In the genomic region with DNA sequence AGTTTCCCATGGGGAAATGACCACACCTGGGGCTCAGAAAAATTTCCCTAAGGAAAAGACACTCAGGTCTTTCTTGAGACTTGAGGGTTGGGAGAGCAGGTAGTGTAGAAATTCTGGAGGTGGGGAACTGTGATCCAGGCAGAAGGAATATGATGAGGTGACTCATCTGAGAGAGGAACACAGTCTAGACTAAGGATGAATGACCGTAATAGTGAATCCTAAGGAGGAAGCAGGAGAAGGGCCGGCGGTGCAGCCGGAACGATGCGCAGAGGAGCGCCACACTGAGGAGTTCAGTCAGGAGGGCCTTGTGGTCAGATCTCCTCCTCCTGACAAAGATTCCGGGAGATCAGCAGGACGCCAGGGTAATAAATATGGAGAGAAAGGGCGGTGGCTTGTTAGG, we compare ENCODE assay signal across 15 cellular contexts.
"Had no signal": no experiment of that assay in that cellular context is flagged by ENCODE, and none has a peak within 500 bp of the region (broad histone marks: within the 10 kb centered on the region; RNA-seq: fewer than 3 reads in every experiment).

No MANE protein-coding gene starts in this region.

- H3K36me3 ChIP-seq: lower lobe of right lung, neutrophil, sigmoid colon, upper lobe of left lung had no signal

- ATAC-seq: lower lobe of right lung had no signal

- H3K4me1 ChIP-seq: lower lobe of right lung had no signal

- H3K27me3 ChIP-seq: neutrophil, sigmoid colon, upper lobe of left lung had no signal

- H3K27ac ChIP-seq: lower lobe of right lung, neutrophil, sigmoid colon, upper lobe of left lung had no signal

- H3K27ac Mint-ChIP-seq: stimulated activated naive CD8-positive, alpha-beta T cell treated with anti-CD3 and anti-CD28 coated beads, Interleukin-15, Interleukin-2, amounts not matched to agents 100 ng/mL and 50 ng/mL, for 24 hours had no signal

- H3K4me3 ChIP-seq: lower lobe of right lung, sigmoid colon, upper lobe of left lung had no signal

- H3K9me3 Mint-ChIP-seq: naive B cell; stimulated activated naive CD8-positive, alpha-beta T cell treated with anti-CD3 and anti-CD28 coated beads, Interleukin-15, Interleukin-2, amounts not matched to agents 100 ng/mL and 50 ng/mL, for 24 hours had no signal

- FAIRE-seq: TTC549 had no signal

- DNase-seq: activated gamma-delta T cell; activated T-cell treated with anti-CD3 and anti-CD28 coated beads, Interleukin-2, amount 50 U/mL, for 1 hour; central memory CD4-positive, alpha-beta T cell; effector memory CD4-positive, alpha-beta T cell; erythroblast; hypothalamus; lower lobe of right lung; naive B cell; sigmoid colon; stimulated activated CD4-positive, alpha-beta T cell treated with anti-CD3 and anti-CD28 coated beads, Interleukin-12 subunit alpha, Interleukin-12 subunit beta, amount 100 ng/mL, for 4 hours; T-helper 2 cell had no signal

- H3K4me3 Mint-ChIP-seq: stimulated activated naive CD8-positive, alpha-beta T cell treated with anti-CD3 and anti-CD28 coated beads, Interleukin-15, Interleukin-2, amounts not matched to agents 100 ng/mL and 50 ng/mL, for 24 hours had no signal

- H3K27me3 Mint-ChIP-seq: naive B cell; stimulated activated naive CD8-positive, alpha-beta T cell treated with anti-CD3 and anti-CD28 coated beads, Interleukin-15, Interleukin-2, amounts not matched to agents 100 ng/mL and 50 ng/mL, for 24 hours had no signal

- H3K9me3 ChIP-seq: lower lobe of right lung, neutrophil, sigmoid colon, upper lobe of left lung had no signal
